Comparison of ENCODE assay signal across 14 cellular contexts in genomic region chr6:160791981-160792418, GRCh38.
A peak's percentile ranks its signal among the peaks of the same experiment; 100 is the strongest.
DNase-seq lines count a peak whose midpoint lies in the region; ATAC-seq, FAIRE-seq and TF ChIP-seq lines count a peak whose summit lies in the region.
"Had no signal": no experiment of that assay in that cellular context is flagged by ENCODE, and none has a peak within 500 bp of the region (broad histone marks: within the 10 kb centered on the region; RNA-seq: fewer than 3 reads in every experiment).

No MANE protein-coding gene starts in this region.

- no peak overlapping the region for H3K4me3 Mint-ChIP-seq in activated CD4-positive, alpha-beta T cell treated with anti-CD3 and anti-CD28 coated beads, Interleukin-2, amount 10 ng/mL, durations not matched to agents 7 days and 5 days

- no peaks in the 10 kb centered on the region for H3K36me3 Mint-ChIP-seq in activated CD4-positive, alpha-beta T cell treated with anti-CD3 and anti-CD28 coated beads, Interleukin-2, amount 10 ng/mL, durations not matched to agents 7 days and 5 days (ENCODE audit: low read depth)

- peaks cover 13% of the 10 kb centered on the region for H3K9me3 Mint-ChIP-seq in activated CD4-positive, alpha-beta T cell treated with anti-CD3 and anti-CD28 coated beads, Interleukin-2, amount 10 ng/mL, durations not matched to agents 7 days and 5 days

- POLR2A ChIA-PET in A549 (lab: Yijun Ruan, JAX) = no interaction called here
- POLR2A ChIA-PET in activated CD4-positive, alpha-beta T cell treated with anti-CD3 and anti-CD28 coated beads, Interleukin-2, amount 10 ng/mL, durations not matched to agents 7 days and 5 days (lab: Charles Lee) = no interaction called here

- DNase-seq in A549 (ENCODE audit: low read depth in 1 of 2, low spot score in 1 of 2) = peak in 1 of 2 experiments; percentile 23
- DNase-seq in pons (ENCODE audit: low spot score) = no peak
- no peak for DNase-seq in cortex of kidney (lab: John Stamatoyannopoulos, UW)
- DNase-seq in iPS-NIHi11 (ENCODE audit: low spot score) = no peak
- DNase-seq in activated CD4-positive, alpha-beta T cell treated with anti-CD3 and anti-CD28 coated beads, Interleukin-2, amount 10 ng/mL, durations not matched to agents 7 days and 5 days = no peak
- DNase-seq: NCI-H1694 treated with DMSO at 0.1 percent for 48 hours, OCI-M1 had no signal

- H3K9me3 ChIP-seq in A549 = no peaks in the 10 kb centered on the region
- H3K9me3 ChIP-seq: gastroesophageal sphincter, thoracic aorta had no signal

- H3K36me3 ChIP-seq in KMS-11 (ENCODE audit: insufficient read depth) = no peaks in the 10 kb centered on the region
- H3K36me3 ChIP-seq: gastroesophageal sphincter, thoracic aorta had no signal

- TF ChIP-seq EP300 in A549 (IDR thresholded peaks at IDR 0.05) = no peak

- WGBS in A549 (ENCODE audit: missing lambda C conversion rate) = 39% methylated on average over 3 of the region's 3 CpGs

- H3K9ac ChIP-seq in KMS-11 = no peak overlapping the region
- H3K9ac ChIP-seq: parathyroid adenoma had no signal

- ATAC-seq in A549 = peak in 1 of 2 experiments; percentile 27; a peak in 1 of 6 replicates
- ATAC-seq in GM19395 (IDR thresholded peaks at IDR 0.05; ENCODE audit: unreplicated experiment) = peak; percentile 22
- peak; percentile 39 for ATAC-seq in HG02798 (IDR thresholded peaks at IDR 0.05; ENCODE audit: poor library complexity, unreplicated experiment)
- ATAC-seq: gastroesophageal sphincter had no signal

- H3K27ac ChIP-seq in A549 (no peak overlapping the region), KMS-11 (no peak overlapping the region)
- H3K27ac ChIP-seq: gastroesophageal sphincter, parathyroid adenoma, thoracic aorta had no signal

- H3K4me2 ChIP-seq in A549 = peak overlapping the region; percentile 25; the same call in 1 of the 3 replicates
- H3K4me2 ChIP-seq in KMS-11 = peak overlapping the region; percentile 37

- no peaks in the 10 kb centered on the region for H3K79me2 ChIP-seq in KMS-11 (ENCODE audit: insufficient read depth, low read depth)
- H3K79me2 ChIP-seq: parathyroid adenoma had no signal

- TF ChIP-seq RAD21 in A549 (conservative IDR thresholded peaks at IDR 0.05 in 1 of 2, IDR thresholded peaks at IDR 0.05 in 1 of 2) = no peak

- H4K20me1 ChIP-seq in KMS-11 (ENCODE audit: insufficient read depth) = no peaks in the 10 kb centered on the region; the same call in 1 of the 2 replicates

- FAIRE-seq in A549 (lab: Jason Lieb, UNC) = no peak
- FAIRE-seq: HTR-8/SVneo had no signal

- TF ChIP-seq CTCF in A549 (IDR thresholded peaks at IDR 0.05) (no peak), KMS-11 (conservative IDR thresholded peaks at IDR 0.05; ENCODE audit: low read depth, low read length) (no peak)

- no peaks in the 10 kb centered on the region for H3K27me3 ChIP-seq in KMS-11 (ENCODE audit: insufficient read depth, low read depth)
- H3K27me3 ChIP-seq: gastroesophageal sphincter had no signal

- no peak overlapping the region for H3K27ac Mint-ChIP-seq in activated CD4-positive, alpha-beta T cell treated with anti-CD3 and anti-CD28 coated beads, Interleukin-2, amount 10 ng/mL, durations not matched to agents 7 days and 5 days

- no peak overlapping the region for H3K4me3 ChIP-seq in A549
- H3K4me3 ChIP-seq in KMS-11 (IDR thresholded peaks at IDR 0.05; ENCODE audit: insufficient read depth, low read depth, low read length) = no peak overlapping the region
- H3K4me3 ChIP-seq: gastroesophageal sphincter, thoracic aorta had no signal

- no peaks in the 10 kb centered on the region for H3K27me3 Mint-ChIP-seq in activated CD4-positive, alpha-beta T cell treated with anti-CD3 and anti-CD28 coated beads, Interleukin-2, amount 10 ng/mL, durations not matched to agents 7 days and 5 days

- H2AFZ ChIP-seq in KMS-11 (ENCODE audit: low read depth) = no peak overlapping the region
- H2AFZ ChIP-seq: parathyroid adenoma had no signal

- peaks cover 7% of the 10 kb centered on the region for H3K4me1 Mint-ChIP-seq in activated CD4-positive, alpha-beta T cell treated with anti-CD3 and anti-CD28 coated beads, Interleukin-2, amount 10 ng/mL, durations not matched to agents 7 days and 5 days

- TF ChIP-seq POLR2A in A549 (IDR thresholded peaks at IDR 0.05; ENCODE audit: low read length) = no peak

- CTCF ChIA-PET in A549 (lab: Yijun Ruan, JAX) = interaction anchor here (2.0 kb wide), 1 partner anchor 25 kb away, joined by 5 read pairs; no protein-coding TSS in a partner anchor
- CTCF ChIA-PET in activated CD4-positive, alpha-beta T cell treated with anti-CD3 and anti-CD28 coated beads, Interleukin-2, amount 10 ng/mL, durations not matched to agents 7 days and 5 days (lab: Charles Lee) = interaction anchor here (0.6 kb wide), 1 partner anchor 17 kb away, joined by 4 read pairs; no protein-coding TSS in a partner anchor

- H3K4me1 ChIP-seq in A549 = peaks cover 10% of the 10 kb centered on the region; the same call in 2 of the 3 replicates
- H3K4me1 ChIP-seq in KMS-11 (ENCODE audit: low read depth, poor library complexity, severe bottlenecking) = peaks cover 37% of the 10 kb centered on the region
- H3K4me1 ChIP-seq: parathyroid adenoma had no signal

TF ChIP-seq in A549, 52 proteins besides CTCF, POLR2A, EP300 and RAD21:
- no peak for TF ChIP-seq FOSL2 (IDR thresholded peaks at IDR 0.05)
- peak; percentile 61 for TF ChIP-seq FOSL2 (CRISPR knock-in tag; IDR thresholded peaks at IDR 0.05)
- no peak for TF ChIP-seq POLR2AphosphoS2 (conservative IDR thresholded peaks at IDR 0.05; ENCODE audit: low read length)
